ENCODE assay signal across 2 cellular contexts in the genomic region with DNA sequence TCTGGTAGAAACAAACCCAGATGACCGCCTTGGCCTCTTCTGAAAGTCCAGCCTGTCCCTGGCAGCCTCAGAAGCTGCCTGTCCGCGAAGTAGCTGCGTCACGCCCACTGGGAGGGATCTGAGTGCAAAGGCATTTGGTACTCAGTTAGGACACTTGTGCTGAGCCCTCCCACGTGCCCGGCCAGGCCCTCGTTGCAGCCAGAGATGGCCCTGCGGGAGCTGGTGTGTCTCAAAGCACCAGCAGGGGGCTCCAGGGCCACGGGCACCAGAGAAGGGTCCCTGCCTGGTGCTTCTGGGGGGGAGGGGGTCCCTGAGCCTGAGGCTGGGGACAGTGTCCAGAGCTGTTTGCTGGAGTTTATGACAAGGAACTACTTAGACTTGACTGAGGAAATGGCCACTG.
TF ChIP-seq lines count a peak whose summit lies in the region.

No MANE protein-coding gene starts in this region.

TF ChIP-seq in SK-N-SH treated with all-trans-retinoic acid at 6 μM for 48 hours, 23 proteins besides CTCF, POLR2A, EP300 and RAD21:
- no peak for TF ChIP-seq CSDC2 (CRISPR knock-in tag; IDR thresholded peaks at IDR 0.05)
- TF ChIP-seq CREB5 (CRISPR knock-in tag; IDR thresholded peaks at IDR 0.05; ENCODE audit: low read depth) = no peak
- TF ChIP-seq ISL1 (CRISPR knock-in tag; IDR thresholded peaks at IDR 0.05) = no peak
- no peak for TF ChIP-seq ARNTL (CRISPR knock-in tag; IDR thresholded peaks at IDR 0.05; ENCODE audit: borderline replicate concordance, low read depth)
- TF ChIP-seq ZFP30 (CRISPR knock-in tag; IDR thresholded peaks at IDR 0.05) = no peak
- TF ChIP-seq, protein P1, sequence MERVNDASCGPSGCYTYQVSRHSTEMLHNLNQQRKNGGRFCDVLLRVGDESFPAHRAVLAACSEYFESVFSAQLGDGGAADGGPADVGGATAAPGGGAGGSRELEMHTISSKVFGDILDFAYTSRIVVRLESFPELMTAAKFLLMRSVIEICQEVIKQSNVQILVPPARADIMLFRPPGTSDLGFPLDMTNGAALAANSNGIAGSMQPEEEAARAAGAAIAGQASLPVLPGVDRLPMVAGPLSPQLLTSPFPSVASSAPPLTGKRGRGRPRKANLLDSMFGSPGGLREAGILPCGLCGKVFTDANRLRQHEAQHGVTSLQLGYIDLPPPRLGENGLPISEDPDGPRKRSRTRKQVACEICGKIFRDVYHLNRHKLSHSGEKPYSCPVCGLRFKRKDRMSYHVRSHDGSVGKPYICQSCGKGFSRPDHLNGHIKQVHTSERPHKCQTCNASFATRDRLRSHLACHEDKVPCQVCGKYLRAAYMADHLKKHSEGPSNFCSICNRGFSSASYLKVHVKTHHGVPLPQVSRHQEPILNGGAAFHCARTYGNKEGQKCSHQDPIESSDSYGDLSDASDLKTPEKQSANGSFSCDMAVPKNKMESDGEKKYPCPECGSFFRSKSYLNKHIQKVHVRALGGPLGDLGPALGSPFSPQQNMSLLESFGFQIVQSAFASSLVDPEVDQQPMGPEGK (CRISPR knock-in tag; IDR thresholded peaks at IDR 0.05; ENCODE audit: borderline replicate concordance) = no peak
- TF ChIP-seq TSHZ2 (CRISPR knock-in tag; IDR thresholded peaks at IDR 0.05) = no peak
- TF ChIP-seq ZNF565 (CRISPR knock-in tag; conservative IDR thresholded peaks at IDR 0.05; ENCODE audit: low read depth) = no peak

TF ChIP-seq in HepG2, 621 proteins besides CTCF, POLR2A, EP300 and RAD21 (continues in another document):
- TF ChIP-seq AGO2 (optimal IDR thresholded peaks at IDR 0.05; ENCODE audit: low read depth, low read length) (peak; percentile 11), ZNF136 (CRISPR knock-in tag; IDR thresholded peaks at IDR 0.05; ENCODE audit: low read depth) (no peak), XRCC5 (optimal IDR thresholded peaks at IDR 0.05; ENCODE audit: low read length) (peak; percentile 74), SALL1 (CRISPR knock-in tag; IDR thresholded peaks at IDR 0.05) (0 out of 2 replicates have a peak, but pooled peaks have one; percentile 3), MYC (CRISPR knock-in tag; IDR thresholded peaks at IDR 0.05; ENCODE audit: borderline replicate concordance) (peak; percentile 28; the same call in 1 of the 2 replicates), SMARCE1 (IDR thresholded peaks at IDR 0.05; ENCODE audit: borderline replicate concordance) (no peak), ARID4A (CRISPR knock-in tag; IDR thresholded peaks at IDR 0.05; ENCODE audit: borderline replicate concordance) (0 out of 2 replicates have a peak, but pooled peaks have one; percentile 13), ZNF660 (CRISPR knock-in tag; IDR thresholded peaks at IDR 0.05; ENCODE audit: borderline replicate concordance, low read depth) (no peak), HES4 (CRISPR knock-in tag; IDR thresholded peaks at IDR 0.05; ENCODE audit: borderline replicate concordance) (no peak), ZBTB7A (CRISPR knock-in tag; IDR thresholded peaks at IDR 0.05) (0 out of 2 replicates have a peak, but pooled peaks have one; percentile 37), KAT7 (CRISPR knock-in tag; IDR thresholded peaks at IDR 0.05; ENCODE audit: borderline replicate concordance) (no peak), ELF4 (CRISPR knock-in tag; IDR thresholded peaks at IDR 0.05; ENCODE audit: borderline replicate concordance) (no peak), NRL (CRISPR knock-in tag; IDR thresholded peaks at IDR 0.05; ENCODE audit: borderline replicate concordance) (peak; percentile 9; the same call in 1 of the 2 replicates), STAG1 (CRISPR knock-in tag; IDR thresholded peaks at IDR 0.05) (peak; percentile 30; the same call in 1 of the 2 replicates), ZBTB38 (CRISPR knock-in tag; IDR thresholded peaks at IDR 0.05) (0 out of 2 replicates have a peak, but pooled peaks have one; percentile 19), ZNF468 (CRISPR knock-in tag; IDR thresholded peaks at IDR 0.05) (no peak), PHF21A (CRISPR knock-in tag; IDR thresholded peaks at IDR 0.05) (no peak), MAX (IDR thresholded peaks at IDR 0.05) (peak; percentile 38; the same call in 1 of the 2 replicates)
- TF ChIP-seq, protein P2, sequence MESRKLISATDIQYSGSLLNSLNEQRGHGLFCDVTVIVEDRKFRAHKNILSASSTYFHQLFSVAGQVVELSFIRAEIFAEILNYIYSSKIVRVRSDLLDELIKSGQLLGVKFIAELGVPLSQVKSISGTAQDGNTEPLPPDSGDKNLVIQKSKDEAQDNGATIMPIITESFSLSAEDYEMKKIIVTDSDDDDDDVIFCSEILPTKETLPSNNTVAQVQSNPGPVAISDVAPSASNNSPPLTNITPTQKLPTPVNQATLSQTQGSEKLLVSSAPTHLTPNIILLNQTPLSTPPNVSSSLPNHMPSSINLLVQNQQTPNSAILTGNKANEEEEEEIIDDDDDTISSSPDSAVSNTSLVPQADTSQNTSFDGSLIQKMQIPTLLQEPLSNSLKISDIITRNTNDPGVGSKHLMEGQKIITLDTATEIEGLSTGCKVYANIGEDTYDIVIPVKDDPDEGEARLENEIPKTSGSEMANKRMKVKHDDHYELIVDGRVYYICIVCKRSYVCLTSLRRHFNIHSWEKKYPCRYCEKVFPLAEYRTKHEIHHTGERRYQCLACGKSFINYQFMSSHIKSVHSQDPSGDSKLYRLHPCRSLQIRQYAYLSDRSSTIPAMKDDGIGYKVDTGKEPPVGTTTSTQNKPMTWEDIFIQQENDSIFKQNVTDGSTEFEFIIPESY (CRISPR knock-in tag; IDR thresholded peaks at IDR 0.05) = peak; percentile 28; the same call in 1 of the 2 replicates
- TF ChIP-seq, protein P1 (CRISPR knock-in tag; IDR thresholded peaks at IDR 0.05) = 0 out of 2 replicates have a peak, but pooled peaks have one; percentile 20
- TF ChIP-seq, protein P3, sequence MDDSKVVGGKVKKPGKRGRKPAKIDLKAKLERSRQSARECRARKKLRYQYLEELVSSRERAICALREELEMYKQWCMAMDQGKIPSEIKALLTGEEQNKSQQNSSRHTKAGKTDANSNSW (CRISPR knock-in tag; IDR thresholded peaks at IDR 0.05; ENCODE audit: borderline replicate concordance) = no peak
- TF ChIP-seq, protein P4, sequence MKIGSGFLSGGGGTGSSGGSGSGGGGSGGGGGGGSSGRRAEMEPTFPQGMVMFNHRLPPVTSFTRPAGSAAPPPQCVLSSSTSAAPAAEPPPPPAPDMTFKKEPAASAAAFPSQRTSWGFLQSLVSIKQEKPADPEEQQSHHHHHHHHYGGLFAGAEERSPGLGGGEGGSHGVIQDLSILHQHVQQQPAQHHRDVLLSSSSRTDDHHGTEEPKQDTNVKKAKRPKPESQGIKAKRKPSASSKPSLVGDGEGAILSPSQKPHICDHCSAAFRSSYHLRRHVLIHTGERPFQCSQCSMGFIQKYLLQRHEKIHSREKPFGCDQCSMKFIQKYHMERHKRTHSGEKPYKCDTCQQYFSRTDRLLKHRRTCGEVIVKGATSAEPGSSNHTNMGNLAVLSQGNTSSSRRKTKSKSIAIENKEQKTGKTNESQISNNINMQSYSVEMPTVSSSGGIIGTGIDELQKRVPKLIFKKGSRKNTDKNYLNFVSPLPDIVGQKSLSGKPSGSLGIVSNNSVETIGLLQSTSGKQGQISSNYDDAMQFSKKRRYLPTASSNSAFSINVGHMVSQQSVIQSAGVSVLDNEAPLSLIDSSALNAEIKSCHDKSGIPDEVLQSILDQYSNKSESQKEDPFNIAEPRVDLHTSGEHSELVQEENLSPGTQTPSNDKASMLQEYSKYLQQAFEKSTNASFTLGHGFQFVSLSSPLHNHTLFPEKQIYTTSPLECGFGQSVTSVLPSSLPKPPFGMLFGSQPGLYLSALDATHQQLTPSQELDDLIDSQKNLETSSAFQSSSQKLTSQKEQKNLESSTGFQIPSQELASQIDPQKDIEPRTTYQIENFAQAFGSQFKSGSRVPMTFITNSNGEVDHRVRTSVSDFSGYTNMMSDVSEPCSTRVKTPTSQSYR (CRISPR knock-in tag; IDR thresholded peaks at IDR 0.05; ENCODE audit: borderline replicate concordance) = peak; percentile 20; the same call in 1 of the 2 replicates
- TF ChIP-seq, protein P5, sequence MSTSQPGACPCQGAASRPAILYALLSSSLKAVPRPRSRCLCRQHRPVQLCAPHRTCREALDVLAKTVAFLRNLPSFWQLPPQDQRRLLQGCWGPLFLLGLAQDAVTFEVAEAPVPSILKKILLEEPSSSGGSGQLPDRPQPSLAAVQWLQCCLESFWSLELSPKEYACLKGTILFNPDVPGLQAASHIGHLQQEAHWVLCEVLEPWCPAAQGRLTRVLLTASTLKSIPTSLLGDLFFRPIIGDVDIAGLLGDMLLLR (CRISPR knock-in tag; IDR thresholded peaks at IDR 0.05) = no peak
- TF ChIP-seq, protein P6, sequence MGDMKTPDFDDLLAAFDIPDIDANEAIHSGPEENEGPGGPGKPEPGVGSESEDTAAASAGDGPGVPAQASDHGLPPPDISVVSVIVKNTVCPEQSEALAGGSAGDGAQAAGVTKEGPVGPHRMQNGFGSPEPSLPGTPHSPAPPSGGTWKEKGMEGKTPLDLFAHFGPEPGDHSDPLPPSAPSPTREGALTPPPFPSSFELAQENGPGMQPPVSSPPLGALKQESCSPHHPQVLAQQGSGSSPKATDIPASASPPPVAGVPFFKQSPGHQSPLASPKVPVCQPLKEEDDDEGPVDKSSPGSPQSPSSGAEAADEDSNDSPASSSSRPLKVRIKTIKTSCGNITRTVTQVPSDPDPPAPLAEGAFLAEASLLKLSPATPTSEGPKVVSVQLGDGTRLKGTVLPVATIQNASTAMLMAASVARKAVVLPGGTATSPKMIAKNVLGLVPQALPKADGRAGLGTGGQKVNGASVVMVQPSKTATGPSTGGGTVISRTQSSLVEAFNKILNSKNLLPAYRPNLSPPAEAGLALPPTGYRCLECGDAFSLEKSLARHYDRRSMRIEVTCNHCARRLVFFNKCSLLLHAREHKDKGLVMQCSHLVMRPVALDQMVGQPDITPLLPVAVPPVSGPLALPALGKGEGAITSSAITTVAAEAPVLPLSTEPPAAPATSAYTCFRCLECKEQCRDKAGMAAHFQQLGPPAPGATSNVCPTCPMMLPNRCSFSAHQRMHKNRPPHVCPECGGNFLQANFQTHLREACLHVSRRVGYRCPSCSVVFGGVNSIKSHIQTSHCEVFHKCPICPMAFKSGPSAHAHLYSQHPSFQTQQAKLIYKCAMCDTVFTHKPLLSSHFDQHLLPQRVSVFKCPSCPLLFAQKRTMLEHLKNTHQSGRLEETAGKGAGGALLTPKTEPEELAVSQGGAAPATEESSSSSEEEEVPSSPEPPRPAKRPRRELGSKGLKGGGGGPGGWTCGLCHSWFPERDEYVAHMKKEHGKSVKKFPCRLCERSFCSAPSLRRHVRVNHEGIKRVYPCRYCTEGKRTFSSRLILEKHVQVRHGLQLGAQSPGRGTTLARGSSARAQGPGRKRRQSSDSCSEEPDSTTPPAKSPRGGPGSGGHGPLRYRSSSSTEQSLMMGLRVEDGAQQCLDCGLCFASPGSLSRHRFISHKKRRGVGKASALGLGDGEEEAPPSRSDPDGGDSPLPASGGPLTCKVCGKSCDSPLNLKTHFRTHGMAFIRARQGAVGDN (CRISPR knock-in tag; IDR thresholded peaks at IDR 0.05) = peak; percentile 28
